ENCODE assay signal across 18 cellular contexts in genomic region chr3:56611364-56611763, GRCh38. TPM values are rescaled to one million over a fixed set of nuclear protein-coding genes. Genes with fewer than 3 reads are reported as not detected.
DNase-seq lines count a peak whose midpoint lies in the region; ATAC-seq and TF ChIP-seq lines count a peak whose summit lies in the region.
"Had no signal": no experiment of that assay in that cellular context is flagged by ENCODE, and none has a peak within 500 bp of the region (broad histone marks: within the 10 kb centered on the region; RNA-seq: fewer than 3 reads in every experiment).

No MANE protein-coding gene starts in this region.

- H3K27me3 Mint-ChIP-seq in activated CD4-positive, alpha-beta T cell treated with anti-CD3 and anti-CD28 coated beads, Interleukin-2, amount 10 ng/mL, durations not matched to agents 24 days and 14 days: no peaks in the 10 kb centered on the region
- H3K27me3 Mint-ChIP-seq in CD8-positive, alpha-beta T cell (ENCODE audit: low read depth): no peaks in the 10 kb centered on the region
- no peaks in the 10 kb centered on the region for H3K27me3 Mint-ChIP-seq in activated CD8-positive, alpha-beta T cell treated with anti-CD3 and anti-CD28 coated beads for 36 hours
- H3K27me3 Mint-ChIP-seq in naive thymus-derived CD4-positive, alpha-beta T cell: no peaks in the 10 kb centered on the region

- CTCF ChIA-PET in CD8-positive, alpha-beta T cell (lab: Charles Lee): interaction anchor here (0.6 to 1.0 kb wide), 2 partner anchors 18 to 32 kb away, joined by 3 to 4 read pairs; no protein-coding TSS in a partner anchor
- CTCF ChIA-PET in activated CD8-positive, alpha-beta T cell treated with anti-CD3 and anti-CD28 coated beads for 36 hours (lab: Charles Lee): no interaction called here
- CTCF ChIA-PET in naive thymus-derived CD4-positive, alpha-beta T cell (lab: Charles Lee): interaction anchor here (0.6 kb wide), 1 partner anchor 71 kb away, joined by 3 read pairs; no protein-coding TSS in a partner anchor

- no peak overlapping the region for H4K12ac ChIP-seq in trophoblast cell (ENCODE audit: low read depth, low read length)

- H2AK5ac ChIP-seq in trophoblast cell (ENCODE audit: low read length): no peak overlapping the region

- POLR2A ChIA-PET in CD8-positive, alpha-beta T cell (lab: Charles Lee): interaction anchor here (0.6 to 1.1 kb wide), 4 partner anchors 15 to 395 kb away, joined by 3 to 5 read pairs (median 4); partner anchors contain the start of gene CCDC66
- POLR2A ChIA-PET in activated CD8-positive, alpha-beta T cell treated with anti-CD3 and anti-CD28 coated beads for 36 hours (lab: Charles Lee): no interaction called here
- POLR2A ChIA-PET in naive thymus-derived CD4-positive, alpha-beta T cell (lab: Charles Lee): interaction anchor here (0.7 to 1.7 kb wide), 6 partner anchors 9 to 63 kb away, joined by 3 to 5 read pairs (median 4); partner anchors contain the start of gene CCDC66

- H3K14ac ChIP-seq in trophoblast cell (ENCODE audit: low read length): no peak overlapping the region

- no peak overlapping the region for H2BK120ac ChIP-seq in trophoblast cell (ENCODE audit: insufficient read depth, low read length, poor library complexity)

- no peak overlapping the region for H3K4me3 ChIP-seq in CD8-positive, alpha-beta T cell (ENCODE audit: low read depth, low read length)
- no peak overlapping the region for H3K4me3 ChIP-seq in naive thymus-derived CD4-positive, alpha-beta T cell (ENCODE audit: low read length)
- no peak overlapping the region for H3K4me3 ChIP-seq in trophoblast cell (ENCODE audit: low read depth, low read length)

- H3K4me1 Mint-ChIP-seq in activated CD4-positive, alpha-beta T cell treated with anti-CD3 and anti-CD28 coated beads, Interleukin-2, amount 10 ng/mL, durations not matched to agents 24 days and 14 days: peaks cover 59% of the 10 kb centered on the region
- peaks cover 76% of the 10 kb centered on the region for H3K4me1 Mint-ChIP-seq in CD8-positive, alpha-beta T cell (ENCODE audit: low read depth)
- peaks cover 69% of the 10 kb centered on the region for H3K4me1 Mint-ChIP-seq in activated CD8-positive, alpha-beta T cell treated with anti-CD3 and anti-CD28 coated beads for 36 hours (ENCODE audit: low read depth)
- peaks cover 46 to 88% (median 80%) of the 10 kb centered on the region in 7 donors for H3K4me1 Mint-ChIP-seq in naive thymus-derived CD4-positive, alpha-beta T cell

- ATAC-seq in CD8-positive, alpha-beta T cell: no peak
- ATAC-seq in activated CD8-positive, alpha-beta T cell treated with anti-CD3 and anti-CD28 coated beads for 36 hours: no peak
- no peak for ATAC-seq in naive thymus-derived CD4-positive, alpha-beta T cell
- ATAC-seq: Panc1 had no signal

- no peak overlapping the region for H3K4me3 Mint-ChIP-seq in activated CD4-positive, alpha-beta T cell treated with anti-CD3 and anti-CD28 coated beads, Interleukin-2, amount 10 ng/mL, durations not matched to agents 24 days and 14 days
- H3K4me3 Mint-ChIP-seq in CD8-positive, alpha-beta T cell: no peak overlapping the region
- no peak overlapping the region for H3K4me3 Mint-ChIP-seq in activated CD8-positive, alpha-beta T cell treated with anti-CD3 and anti-CD28 coated beads for 36 hours
- H3K4me3 Mint-ChIP-seq in naive thymus-derived CD4-positive, alpha-beta T cell: peak overlapping the region in 4 of 10 donors; percentile 5 to 77 (median 30)

- H3K23ac ChIP-seq in trophoblast cell (ENCODE audit: low read length): no peak overlapping the region

- no peak overlapping the region for H4K8ac ChIP-seq in trophoblast cell (ENCODE audit: low read depth, low read length)

- no peaks in the 10 kb centered on the region for H3K27me3 ChIP-seq in CD8-positive, alpha-beta T cell (ENCODE audit: insufficient read depth, low read length)
- no peaks in the 10 kb centered on the region for H3K27me3 ChIP-seq in naive thymus-derived CD4-positive, alpha-beta T cell (ENCODE audit: control insufficient read depth in 2 of 2, insufficient read depth in 2 of 2, low read length in 2 of 2)
- no peaks in the 10 kb centered on the region for H3K27me3 ChIP-seq in trophoblast cell (ENCODE audit: insufficient read depth, low read length)
- H3K27me3 ChIP-seq: BE2C had no signal

- H3K27ac Mint-ChIP-seq in activated CD4-positive, alpha-beta T cell treated with anti-CD3 and anti-CD28 coated beads, Interleukin-2, amount 10 ng/mL, durations not matched to agents 24 days and 14 days: peak overlapping the region; percentile 34
- H3K27ac Mint-ChIP-seq in CD8-positive, alpha-beta T cell: peak overlapping the region; percentile 58
- peak overlapping the region; percentile 56 for H3K27ac Mint-ChIP-seq in activated CD8-positive, alpha-beta T cell treated with anti-CD3 and anti-CD28 coated beads for 36 hours
- peak overlapping the region in 7 of 9 donors; percentile 20 to 93 (median 66) for H3K27ac Mint-ChIP-seq in naive thymus-derived CD4-positive, alpha-beta T cell

- H3K4me1 ChIP-seq in CD8-positive, alpha-beta T cell (ENCODE audit: insufficient read depth, low read length): peaks cover 43% of the 10 kb centered on the region
- peaks cover 29 to 52% of the 10 kb centered on the region in 2 donors for H3K4me1 ChIP-seq in naive thymus-derived CD4-positive, alpha-beta T cell (ENCODE audit: control insufficient read depth in 2 of 2, insufficient read depth in 2 of 2, low read length in 2 of 2)
- no peaks in the 10 kb centered on the region for H3K4me1 ChIP-seq in trophoblast cell (ENCODE audit: control insufficient read depth in 1 of 2, insufficient read depth in 2 of 2, low read length in 2 of 2)
- H3K4me1 ChIP-seq: BE2C had no signal

- no peak overlapping the region for H2BK12ac ChIP-seq in trophoblast cell (ENCODE audit: low read length)

- H2BK5ac ChIP-seq in trophoblast cell (ENCODE audit: low read depth, low read length, poor library complexity): no peak overlapping the region

- H3K9me3 ChIP-seq in CD8-positive, alpha-beta T cell (ENCODE audit: low read length): no peaks in the 10 kb centered on the region
- no peaks in the 10 kb centered on the region for H3K9me3 ChIP-seq in naive thymus-derived CD4-positive, alpha-beta T cell (ENCODE audit: control insufficient read depth in 2 of 3, low read length in 3 of 3)
- peaks cover 3% of the 10 kb centered on the region for H3K9me3 ChIP-seq in trophoblast cell (ENCODE audit: insufficient read depth, low read depth, low read length)
- H3K9me3 ChIP-seq: BE2C had no signal

- H3K18ac ChIP-seq in trophoblast cell (ENCODE audit: low read length): no peak overlapping the region

- intact Hi-C loops in activated CD4-positive, alpha-beta T cell treated with anti-CD3 and anti-CD28 coated beads, Interleukin-2, amount 10 ng/mL, durations not matched to agents 24 days and 14 days (cut with micrococcal nuclease): no loop called here
- intact Hi-C loops in CD8-positive, alpha-beta T cell (cut with DNase I, micrococcal nuclease): no loop called here
- intact Hi-C loops in activated CD8-positive, alpha-beta T cell treated with anti-CD3 and anti-CD28 coated beads for 36 hours (cut with micrococcal nuclease): no loop called here
- intact Hi-C loops in naive thymus-derived CD4-positive, alpha-beta T cell (cut with micrococcal nuclease): no loop called here

- H3K9me3 Mint-ChIP-seq in activated CD4-positive, alpha-beta T cell treated with anti-CD3 and anti-CD28 coated beads, Interleukin-2, amount 10 ng/mL, durations not matched to agents 24 days and 14 days: peaks cover 31% of the 10 kb centered on the region
- H3K9me3 Mint-ChIP-seq in CD8-positive, alpha-beta T cell: peaks cover 7% of the 10 kb centered on the region
- peaks cover 17% of the 10 kb centered on the region for H3K9me3 Mint-ChIP-seq in activated CD8-positive, alpha-beta T cell treated with anti-CD3 and anti-CD28 coated beads for 36 hours
- peaks cover 4 to 37% (median 21%) of the 10 kb centered on the region in 11 donors for H3K9me3 Mint-ChIP-seq in naive thymus-derived CD4-positive, alpha-beta T cell

- H3K36me3 ChIP-seq in CD8-positive, alpha-beta T cell (ENCODE audit: insufficient read depth, low read length): peaks cover 7% of the 10 kb centered on the region
- H3K36me3 ChIP-seq in naive thymus-derived CD4-positive, alpha-beta T cell (ENCODE audit: control insufficient read depth in 2 of 3, insufficient read depth in 3 of 3, low read length in 3 of 3): peaks cover 0 to 9% (median 4%) of the 10 kb centered on the region in 3 experiments
- peaks cover 11 to 12% of the 10 kb centered on the region in 2 experiments for H3K36me3 ChIP-seq in trophoblast cell (ENCODE audit: control insufficient read depth in 1 of 2, insufficient read depth in 2 of 2, low read length in 2 of 2)
- H3K36me3 ChIP-seq: BE2C had no signal

- H3K4ac ChIP-seq in trophoblast cell (ENCODE audit: low read depth, low read length): no peak overlapping the region

- H3K27ac ChIP-seq in CD8-positive, alpha-beta T cell (ENCODE audit: low read depth, low read length): no peak overlapping the region
- no peak overlapping the region for H3K27ac ChIP-seq in naive thymus-derived CD4-positive, alpha-beta T cell (ENCODE audit: low read depth, low read length)
- no peak overlapping the region for H3K27ac ChIP-seq in trophoblast cell (ENCODE audit: low read depth, low read length)

- no peak overlapping the region for H3K4me2 ChIP-seq in trophoblast cell (ENCODE audit: low read length)

- no CpG with 5 or more reads among the region's 8 CpGs for WGBS in trophoblast cell (ENCODE audit: extremely low coverage, insufficient coverage, insufficient read length)

- H3K79me2 ChIP-seq in trophoblast cell (ENCODE audit: control insufficient read depth, insufficient read depth, low read length, poor library complexity): peaks cover 2% of the 10 kb centered on the region

- TF ChIP-seq CTCF in CD8-positive, alpha-beta T cell (IDR thresholded peaks at IDR 0.05): no peak
- no peak for TF ChIP-seq CTCF in activated CD8-positive, alpha-beta T cell treated with anti-CD3 and anti-CD28 coated beads for 36 hours (IDR thresholded peaks at IDR 0.05)

- no peak overlapping the region for H4K91ac ChIP-seq in trophoblast cell (ENCODE audit: low read depth, low read length)

- DNase-seq in activated CD4-positive, alpha-beta T cell treated with anti-CD3 and anti-CD28 coated beads, Interleukin-2, amount 10 ng/mL, durations not matched to agents 24 days and 14 days: no peak
- no peak for DNase-seq in activated CD4-positive, alpha-beta T cell treated with anti-CD3 and anti-CD28 coated beads, Interleukin-2, amount 50 U/mL, for 48 hours
- no peak for DNase-seq in CD8-positive, alpha-beta T cell
- no peak for DNase-seq in activated CD8-positive, alpha-beta T cell treated with anti-CD3 and anti-CD28 coated beads for 36 hours
- no peak for DNase-seq in naive thymus-derived CD4-positive, alpha-beta T cell
- DNase-seq in NCI-H2227 (lab: John Stamatoyannopoulos, UW; ENCODE audit: unreplicated experiment): no peak
- no peak for DNase-seq in NCI-H524 treated with DMSO at 0.1 percent for 48 hours (lab: John Stamatoyannopoulos, UW)
- no peak for DNase-seq in trophoblast cell
- DNase-seq: 8988T, BE2C, GF-D8, GOT3, KBM-7, MV-4-11, NCI-H1417 treated with DMSO at 0.1 percent for 48 hours, NCI-H1930, NCI-H446 treated with DMSO at 0.1 percent for 48 hours had no signal

- H3K79me1 ChIP-seq in trophoblast cell (ENCODE audit: low read length): no peaks in the 10 kb centered on the region

- H3K9ac ChIP-seq in trophoblast cell (ENCODE audit: low read length): no peak overlapping the region

- no peak overlapping the region for H2AFZ ChIP-seq in trophoblast cell (ENCODE audit: insufficient read depth, low read length, poor library complexity)

- H3K36me3 Mint-ChIP-seq in activated CD4-positive, alpha-beta T cell treated with anti-CD3 and anti-CD28 coated beads, Interleukin-2, amount 10 ng/mL, durations not matched to agents 24 days and 14 days (ENCODE audit: low read depth): peaks cover 74% of the 10 kb centered on the region
- H3K36me3 Mint-ChIP-seq in CD8-positive, alpha-beta T cell: peaks cover 82% of the 10 kb centered on the region
- H3K36me3 Mint-ChIP-seq in activated CD8-positive, alpha-beta T cell treated with anti-CD3 and anti-CD28 coated beads for 36 hours (ENCODE audit: low read depth): peaks cover 89% of the 10 kb centered on the region
- peaks cover 25 to 84% (median 81%) of the 10 kb centered on the region in 5 donors for H3K36me3 Mint-ChIP-seq in naive thymus-derived CD4-positive, alpha-beta T cell

RNA-seq across cellular contexts. Expression of gene CCDC66, which starts 54.4 kb away (rescaled TPM):
- total RNA-seq in activated CD4-positive, alpha-beta T cell treated with anti-CD3 and anti-CD28 coated beads, Interleukin-2, amount 10 ng/mL, durations not matched to agents 24 days and 14 days: 36.8 and 37.8 TPM in 2 replicates
- total RNA-seq in CD8-positive, alpha-beta T cell: 10 to 100 TPM; 63.9 to 65.4 TPM
- total RNA-seq in activated CD8-positive, alpha-beta T cell treated with anti-CD3 and anti-CD28 coated beads for 36 hours: 10 to 100 TPM; 21.1 to 22.1 TPM
- 100 to 1,000 TPM in 2 of 5 experiments, 10 to 100 TPM in 3; 38.6 to 115 (median 77.3) TPM for total RNA-seq in naive thymus-derived CD4-positive, alpha-beta T cell
- 10 to 100 TPM; 20.9 to 25.9 TPM for polyA plus RNA-seq in naive thymus-derived CD4-positive, alpha-beta T cell
- 8.7 and 10.5 TPM in 2 replicates for polyA plus RNA-seq in trophoblast cell (2013)
